2 cellular contexts compared by ENCODE assay signal in the genomic region with DNA sequence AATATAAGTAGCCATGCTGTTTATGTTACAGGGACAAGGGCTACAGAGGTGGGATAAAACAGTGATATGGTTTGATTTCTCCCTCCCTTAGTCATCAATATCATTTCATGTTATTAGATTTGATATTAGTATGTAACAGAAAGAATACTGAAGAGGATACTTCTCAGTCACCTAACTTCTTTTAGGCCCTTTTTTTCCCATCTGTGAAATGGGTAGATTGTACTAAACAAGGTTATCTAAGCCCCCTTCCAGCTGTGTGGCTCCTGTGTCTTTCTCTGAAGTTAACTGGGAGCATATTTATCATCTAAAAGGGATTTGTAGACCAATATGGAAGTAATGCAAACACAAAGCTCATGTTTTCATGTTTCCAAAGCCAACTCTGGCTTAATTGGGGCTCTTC.
TF ChIP-seq lines count a peak whose summit lies in the region.

No MANE protein-coding gene starts in this region.

TF ChIP-seq in HepG2, 621 proteins besides CTCF, POLR2A, EP300 and RAD21:
- TF ChIP-seq HHEX (CRISPR knock-in tag; IDR thresholded peaks at IDR 0.05) (no peak), RCOR2 (CRISPR knock-in tag; IDR thresholded peaks at IDR 0.05) (peak; percentile 54; the same call in 1 of the 2 replicates), ZNF224 (CRISPR knock-in tag; IDR thresholded peaks at IDR 0.05) (no peak), MBNL3 (CRISPR knock-in tag; conservative IDR thresholded peaks at IDR 0.05) (no peak), SIX4 (CRISPR knock-in tag; IDR thresholded peaks at IDR 0.05) (no peak), ZNF780A (CRISPR knock-in tag; IDR thresholded peaks at IDR 0.05) (no peak), ADNP (CRISPR knock-in tag; IDR thresholded peaks at IDR 0.05) (peak; percentile 41; the same call in 1 of the 2 replicates), JARID2 (CRISPR knock-in tag; IDR thresholded peaks at IDR 0.05; ENCODE audit: insufficient replicate concordance) (no peak), NPAS2 (CRISPR knock-in tag; IDR thresholded peaks at IDR 0.05; ENCODE audit: borderline replicate concordance) (no peak), ZMYM3 (CRISPR knock-in tag; IDR thresholded peaks at IDR 0.05) (peak; percentile 72), NBN (conservative IDR thresholded peaks at IDR 0.05) (no peak), MIER3 (CRISPR knock-in tag; IDR thresholded peaks at IDR 0.05; ENCODE audit: borderline replicate concordance) (no peak), CHD4 (IDR thresholded peaks at IDR 0.05; ENCODE audit: borderline replicate concordance, low read length) (peak; percentile 81; the same call in 1 of the 2 replicates), ZNF629 (CRISPR knock-in tag; conservative IDR thresholded peaks at IDR 0.05) (peak; percentile 95), SP5 (CRISPR knock-in tag; IDR thresholded peaks at IDR 0.05; ENCODE audit: borderline replicate concordance, low read depth) (no peak)
- TF ChIP-seq, protein P1, sequence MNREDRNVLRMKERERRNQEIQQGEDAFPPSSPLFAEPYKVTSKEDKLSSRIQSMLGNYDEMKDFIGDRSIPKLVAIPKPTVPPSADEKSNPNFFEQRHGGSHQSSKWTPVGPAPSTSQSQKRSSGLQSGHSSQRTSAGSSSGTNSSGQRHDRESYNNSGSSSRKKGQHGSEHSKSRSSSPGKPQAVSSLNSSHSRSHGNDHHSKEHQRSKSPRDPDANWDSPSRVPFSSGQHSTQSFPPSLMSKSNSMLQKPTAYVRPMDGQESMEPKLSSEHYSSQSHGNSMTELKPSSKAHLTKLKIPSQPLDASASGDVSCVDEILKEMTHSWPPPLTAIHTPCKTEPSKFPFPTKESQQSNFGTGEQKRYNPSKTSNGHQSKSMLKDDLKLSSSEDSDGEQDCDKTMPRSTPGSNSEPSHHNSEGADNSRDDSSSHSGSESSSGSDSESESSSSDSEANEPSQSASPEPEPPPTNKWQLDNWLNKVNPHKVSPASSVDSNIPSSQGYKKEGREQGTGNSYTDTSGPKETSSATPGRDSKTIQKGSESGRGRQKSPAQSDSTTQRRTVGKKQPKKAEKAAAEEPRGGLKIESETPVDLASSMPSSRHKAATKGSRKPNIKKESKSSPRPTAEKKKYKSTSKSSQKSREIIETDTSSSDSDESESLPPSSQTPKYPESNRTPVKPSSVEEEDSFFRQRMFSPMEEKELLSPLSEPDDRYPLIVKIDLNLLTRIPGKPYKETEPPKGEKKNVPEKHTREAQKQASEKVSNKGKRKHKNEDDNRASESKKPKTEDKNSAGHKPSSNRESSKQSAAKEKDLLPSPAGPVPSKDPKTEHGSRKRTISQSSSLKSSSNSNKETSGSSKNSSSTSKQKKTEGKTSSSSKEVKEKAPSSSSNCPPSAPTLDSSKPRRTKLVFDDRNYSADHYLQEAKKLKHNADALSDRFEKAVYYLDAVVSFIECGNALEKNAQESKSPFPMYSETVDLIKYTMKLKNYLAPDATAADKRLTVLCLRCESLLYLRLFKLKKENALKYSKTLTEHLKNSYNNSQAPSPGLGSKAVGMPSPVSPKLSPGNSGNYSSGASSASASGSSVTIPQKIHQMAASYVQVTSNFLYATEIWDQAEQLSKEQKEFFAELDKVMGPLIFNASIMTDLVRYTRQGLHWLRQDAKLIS (CRISPR knock-in tag; IDR thresholded peaks at IDR 0.05): no peak

TF ChIP-seq in H1, 55 proteins besides CTCF, POLR2A, EP300 and RAD21:
- TF ChIP-seq, protein P2, sequence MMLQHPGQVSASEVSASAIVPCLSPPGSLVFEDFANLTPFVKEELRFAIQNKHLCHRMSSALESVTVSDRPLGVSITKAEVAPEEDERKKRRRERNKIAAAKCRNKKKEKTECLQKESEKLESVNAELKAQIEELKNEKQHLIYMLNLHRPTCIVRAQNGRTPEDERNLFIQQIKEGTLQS (IDR thresholded peaks at IDR 0.05; ENCODE audit: insufficient read depth, low read depth, low read length): no peak
- TF ChIP-seq BACH1 (IDR thresholded peaks at IDR 0.05; ENCODE audit: low read length) (no peak), TAF1 (IDR thresholded peaks at IDR 0.05; ENCODE audit: low read depth, low read length) (no peak), KDM1A (IDR thresholded peaks at IDR 0.05; ENCODE audit: borderline replicate concordance, low read length) (peak; percentile 73)
